Comparison of ENCODE assay signal across 15 cellular contexts in the genomic region with DNA sequence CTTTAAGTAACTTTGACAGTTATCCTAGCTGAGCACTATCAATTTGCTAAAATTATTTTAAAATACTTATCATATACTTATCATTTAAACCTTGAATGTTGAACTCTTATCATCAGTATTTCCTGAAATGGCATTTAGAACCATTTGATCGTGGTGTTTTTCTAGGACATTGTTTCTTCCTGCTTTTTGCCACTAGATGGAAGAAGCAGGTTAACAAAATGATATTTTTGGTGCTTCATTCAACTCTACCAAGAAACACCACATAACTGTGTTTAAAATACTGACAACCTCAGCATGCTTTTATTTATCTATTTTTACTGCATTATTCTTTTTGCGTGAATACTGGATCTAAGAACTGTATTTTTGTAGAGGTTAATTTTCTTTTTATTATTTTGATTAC. TPM values are rescaled to one million over a fixed set of nuclear protein-coding genes. Genes with fewer than 3 reads are reported as not detected.
DNase-seq lines count a peak whose midpoint lies in the region; ATAC-seq and TF ChIP-seq lines count a peak whose summit lies in the region.
"Had no signal": no experiment of that assay in that cellular context is flagged by ENCODE, and none has a peak within 500 bp of the region (broad histone marks: within the 10 kb centered on the region; RNA-seq: fewer than 3 reads in every experiment).

No MANE protein-coding gene starts in this region.

- TF ChIP-seq CTCF in DND-41 (IDR thresholded peaks at IDR 0.05; ENCODE audit: borderline replicate concordance, extremely low read depth, low read length, poor library complexity, severe bottlenecking) (peak; percentile 35), Loucy (conservative IDR thresholded peaks at IDR 0.05; ENCODE audit: low read length) (peak; percentile 42), astrocyte of the spinal cord (IDR thresholded peaks at IDR 0.05; ENCODE audit: low read depth, low read length) (peak; percentile 31), GM13976 (IDR thresholded peaks at IDR 0.05; ENCODE audit: borderline replicate concordance, control extremely low read depth, extremely low read depth, insufficient read depth, missing control alignments) (no peak)

- no peaks in the 10 kb centered on the region for H3F3A ChIP-seq in Loucy (ENCODE audit: low read depth)

- H3K27ac ChIP-seq in DND-41 (ENCODE audit: low read length), result no peak overlapping the region
- H3K27ac ChIP-seq: SJSA1, thyroid gland had no signal

- H3K36me3 ChIP-seq in DND-41 (ENCODE audit: insufficient read depth, low read length), result no peaks in the 10 kb centered on the region
- no peaks in the 10 kb centered on the region for H3K36me3 ChIP-seq in Loucy (ENCODE audit: insufficient read depth, low read length)
- H3K36me3 ChIP-seq: SJSA1, thyroid gland had no signal

- DNase-seq in DND-41, result no peak
- peak; percentile 18 for DNase-seq in astrocyte of the spinal cord (ENCODE audit: low read depth, low spot score)
- DNase-seq in inferior parietal cortex (ENCODE audit: extremely low spot score), result peak; percentile 5
- no peak for DNase-seq in C1 segment of cervical spinal cord (lab: John Stamatoyannopoulos, UW)
- DNase-seq in GM13976 (ENCODE audit: low spot score), result no peak
- DNase-seq in NCI-H510A (lab: John Stamatoyannopoulos, UW), result no peak
- DNase-seq: activated CD4-positive, alpha-beta T cell treated with anti-CD3 and anti-CD28 coated beads, Interleukin-2, amount 50 U/mL, for 1 hour; activated naive CD4-positive, alpha-beta T cell treated with anti-CD3 and anti-CD28 coated beads, Interleukin-2, amount 50 U/mL, for 16 hours; activated T-cell treated with anti-CD3 and anti-CD28 coated beads for 4 hours; H9; nephron progenitor cell; thyroid gland had no signal

- H4K20me1 ChIP-seq in DND-41 (ENCODE audit: insufficient read depth, low read length), result no peaks in the 10 kb centered on the region
- no peaks in the 10 kb centered on the region for H4K20me1 ChIP-seq in Loucy (ENCODE audit: insufficient read depth, low read length, poor library complexity, severe bottlenecking)

- no peaks in the 10 kb centered on the region for H3K79me2 ChIP-seq in DND-41 (ENCODE audit: insufficient read depth, low read length)
- H3K79me2 ChIP-seq in Loucy (ENCODE audit: insufficient read depth, low read length), result no peaks in the 10 kb centered on the region

- H3K4me2 ChIP-seq in DND-41 (ENCODE audit: insufficient read depth, low read length) (no peak overlapping the region), Loucy (ENCODE audit: low read depth, low read length, poor library complexity, severe bottlenecking) (no peak overlapping the region)

- H3K9me2 ChIP-seq in Loucy (replicated peaks; ENCODE audit: low read depth, low read length), result no peaks in the 10 kb centered on the region

- no peaks in the 10 kb centered on the region for H3K9me3 ChIP-seq in DND-41 (ENCODE audit: insufficient read depth, low read length, severe bottlenecking)
- no peaks in the 10 kb centered on the region for H3K9me3 ChIP-seq in Loucy (ENCODE audit: insufficient read depth, low read depth, low read length)
- H3K9me3 ChIP-seq: SJSA1, thyroid gland had no signal

- ATAC-seq in DND-41 (ENCODE audit: insufficient read depth, low read depth) (no peak), esophagus mucosa (no peak)

- in situ Hi-C loops in astrocyte of the spinal cord (cut with HindIII; ENCODE audit: low sequenced_read_pairs), result no loop called here
- in situ Hi-C loops in GM13976 (cut with MboI; ENCODE audit: low sequenced_read_pairs, unreplicated experiment), result no loop called here

- H3K4me3 ChIP-seq in DND-41 (ENCODE audit: low read depth in 1 of 2, low read length in 2 of 2), result no peak overlapping the region
- H3K4me3 ChIP-seq in Loucy (ENCODE audit: low read length, poor library complexity, severe bottlenecking), result no peak overlapping the region
- no peak overlapping the region for H3K4me3 ChIP-seq in astrocyte of the spinal cord (ENCODE audit: low read depth, low read length)
- H3K4me3 ChIP-seq: SJSA1, thyroid gland had no signal

- no peaks in the 10 kb centered on the region for H3K27me3 ChIP-seq in DND-41 (ENCODE audit: insufficient read depth, low read length, poor library complexity)
- no peaks in the 10 kb centered on the region for H3K27me3 ChIP-seq in Loucy (ENCODE audit: insufficient read depth, low read length, poor library complexity, severe bottlenecking)
- H3K27me3 ChIP-seq: thyroid gland had no signal

- H2AFZ ChIP-seq in DND-41 (ENCODE audit: low read depth, low read length), result no peak overlapping the region
- H2AFZ ChIP-seq in Loucy (ENCODE audit: low read length), result no peak overlapping the region

- H3K4me1 ChIP-seq in DND-41 (ENCODE audit: insufficient read depth, low read length), result no peaks in the 10 kb centered on the region
- no peaks in the 10 kb centered on the region for H3K4me1 ChIP-seq in Loucy (ENCODE audit: insufficient read depth, low read length, poor library complexity, severe bottlenecking)
- H3K4me1 ChIP-seq: SJSA1, thyroid gland had no signal

- H3K9ac ChIP-seq in DND-41 (ENCODE audit: low read depth, low read length) (no peak overlapping the region), Loucy (ENCODE audit: low read depth, low read length, poor library complexity, severe bottlenecking) (no peak overlapping the region)

RNA-seq across cellular contexts. Expression of a gene that starts 44.6 kb away (rescaled TPM):
- 17.9 TPM for total RNA-seq in esophagus mucosa

RNA-seq across cellular contexts. Expression of a gene that starts 47.2 kb away (rescaled TPM):
- 9.5 TPM for total RNA-seq in esophagus mucosa

Comparison
In these comparisons a context has a peak if more than half of its experiments do, and no peak if none do; other contexts are left out.
1. DNase-seq: peak in astrocyte of the spinal cord (single experiment) and inferior parietal cortex (single experiment); none in DND-41 (single experiment), C1 segment of cervical spinal cord (0 of 14), GM13976 (single experiment) and NCI-H510A (single experiment).